8 cellular contexts compared by ENCODE assay signal in genomic region chr1:150575518-150576366, GRCh38. TPM values are rescaled to one million over a fixed set of nuclear protein-coding genes. Genes with fewer than 3 reads are reported as not detected.
DNase-seq lines count a peak whose midpoint lies in the region; ATAC-seq, FAIRE-seq and TF ChIP-seq lines count a peak whose summit lies in the region.

No MANE protein-coding gene starts in this region.

- H3K4me3 ChIP-seq in A673 (ENCODE audit: low read depth, low read length, poor library complexity, severe bottlenecking): peak overlapping the region; percentile 90
- H3K4me3 ChIP-seq in astrocyte of the spinal cord (ENCODE audit: low read depth, low read length): peak overlapping the region; percentile 83
- H3K4me3 ChIP-seq in mesendoderm (ENCODE audit: low read length): no peak overlapping the region

- H2BK5ac ChIP-seq in mesendoderm (ENCODE audit: low read length): no peak overlapping the region

- no peaks in the 10 kb centered on the region for H3K27me3 ChIP-seq in A673 (replicated peaks; ENCODE audit: insufficient read depth, low read depth, low read length, poor library complexity)
- H3K27me3 ChIP-seq in mesendoderm (ENCODE audit: insufficient read depth, low read length, poor library complexity): no peaks in the 10 kb centered on the region

- DNase-seq in A673 (ENCODE audit: low spot score) (no peak), HFFc6 (no peak), astrocyte of the spinal cord (ENCODE audit: low read depth, low spot score) (peak; percentile 36), mesendoderm (no peak), AG20443 (ENCODE audit: low spot score) (no peak), globus pallidus (ENCODE audit: low spot score) (no peak), GM19239 (ENCODE audit: insufficient read length, low spot score) (no peak)

- peak overlapping the region; percentile 42 for H3K4me2 ChIP-seq in mesendoderm (ENCODE audit: low read length)

- no peak overlapping the region for H3K23ac ChIP-seq in mesendoderm (ENCODE audit: low read length)

- CTCF ChIA-PET in A673 (lab: Charles Lee): no interaction called here

- H3K36me3 ChIP-seq in A673 (ENCODE audit: insufficient read depth, low read length, poor library complexity, severe bottlenecking): peaks cover 65% of the 10 kb centered on the region
- H3K36me3 ChIP-seq in mesendoderm (ENCODE audit: control insufficient read depth, insufficient read depth, low read length): peaks cover 13% of the 10 kb centered on the region

- H3K36me3 Mint-ChIP-seq in HFFc6 (ENCODE audit: low read depth): peaks cover 75% of the 10 kb centered on the region

- no peak for FAIRE-seq in GM19239 (lab: Jason Lieb, UNC)

- peaks cover 26% of the 10 kb centered on the region for H3K4me1 ChIP-seq in A673 (ENCODE audit: insufficient read depth, low read length, poor library complexity, severe bottlenecking)
- H3K4me1 ChIP-seq in mesendoderm (ENCODE audit: control insufficient read depth, low read depth, low read length): peaks cover 4% of the 10 kb centered on the region

- H4K5ac ChIP-seq in mesendoderm (ENCODE audit: low read length): no peak overlapping the region

- no peak for TF ChIP-seq CTCF in A673 (conservative IDR thresholded peaks at IDR 0.05; ENCODE audit: low read depth, low read length)
- TF ChIP-seq CTCF in HFFc6 (IDR thresholded peaks at IDR 0.05): no peak
- no peak for TF ChIP-seq CTCF in astrocyte of the spinal cord (IDR thresholded peaks at IDR 0.05; ENCODE audit: low read depth, low read length)

- no peak overlapping the region for H2BK15ac ChIP-seq in mesendoderm (replicated peaks; ENCODE audit: low read depth)

- ATAC-seq in GM21723 (IDR thresholded peaks at IDR 0.05; ENCODE audit: unreplicated experiment): no peak

- no TSS peak for BruUV-seq in A673 (replicated peaks; lab: Mats Ljungman, UMichigan)

- H4K8ac ChIP-seq in mesendoderm (ENCODE audit: low read depth, low read length): no peak overlapping the region

- H2BK120ac ChIP-seq in mesendoderm (ENCODE audit: low read depth, low read length): no peak overlapping the region

- peaks cover 6% of the 10 kb centered on the region for H3K79me1 ChIP-seq in mesendoderm (ENCODE audit: low read length)

- H3K27ac ChIP-seq in A673 (ENCODE audit: low read depth, low read length, poor library complexity, severe bottlenecking) (no peak overlapping the region), mesendoderm (ENCODE audit: low read depth, low read length) (no peak overlapping the region)

- H3K79me2 ChIP-seq in mesendoderm (ENCODE audit: control insufficient read depth, insufficient read depth, low read length): peaks cover 65% of the 10 kb centered on the region

- no peaks in the 10 kb centered on the region for H3K9me3 ChIP-seq in A673 (ENCODE audit: low read depth, low read length, poor library complexity, severe bottlenecking)

- WGBS in mesendoderm (ENCODE audit: extremely low coverage, insufficient coverage, low lambda C conversion rate): no CpG with 5 or more reads among the region's 1 CpG

- in situ Hi-C loops in astrocyte of the spinal cord (cut with HindIII; ENCODE audit: low sequenced_read_pairs): no loop called here

- POLR2A ChIA-PET in A673 (lab: Charles Lee; ENCODE audit: low non-redundant PET): interaction anchor here (0.6 kb wide), 1 partner anchor 918 kb away, joined by 3 read pairs; no protein-coding TSS in a partner anchor

- no peak overlapping the region for H3K4ac ChIP-seq in mesendoderm (ENCODE audit: low read depth, low read length)

- peak overlapping the region; percentile 41 for H3K9ac ChIP-seq in mesendoderm (ENCODE audit: low read length)

- H3K4me1 Mint-ChIP-seq in HFFc6 (ENCODE audit: low read depth): peaks cover 59% of the 10 kb centered on the region

- H3K4me3 Mint-ChIP-seq in HFFc6: peak overlapping the region; percentile 96

- no peak overlapping the region for H3K18ac ChIP-seq in mesendoderm (ENCODE audit: low read length)

- no peak overlapping the region for H2AK5ac ChIP-seq in mesendoderm (ENCODE audit: low read length)

- H3K56ac ChIP-seq in mesendoderm (ENCODE audit: low read length): peak overlapping the region; percentile 10

- intact Hi-C loops in A673 (cut with micrococcal nuclease; ENCODE audit: unreplicated experiment): no loop called here

- H3K27ac Mint-ChIP-seq in HFFc6: peak overlapping the region; percentile 96

- H3K27me3 Mint-ChIP-seq in HFFc6 (ENCODE audit: insufficient read depth): peaks cover 86% of the 10 kb centered on the region

- peaks cover 39% of the 10 kb centered on the region for H3K9me3 Mint-ChIP-seq in HFFc6

RNA-seq across cellular contexts. Expression of gene MCL1, which starts 3.7 kb away (rescaled TPM):
- total RNA-seq in A673 (2021): 123 and 163 TPM in 2 replicates
- total RNA-seq in HFFc6 (2021; fragmentation: NEBNext Ultra II Directional; extraction: Animal tissue kit (Norgen Biotek cat#: 25700)): 100 to 1,000 TPM; 155 to 170 (median 164) TPM
- 146 TPM for polyA plus RNA-seq in mesendoderm (2013, experiment 1 of 2)
- polyA plus RNA-seq in mesendoderm (2013, experiment 2 of 2): 147 TPM

RNA-seq across cellular contexts. Expression of gene ADAMTSL4, which starts 26.5 kb away (rescaled TPM):
- 0.31 TPM in 1 of 2 replicates, not detected in the other for total RNA-seq in A673 (2021)
- total RNA-seq in HFFc6 (2021; fragmentation: NEBNext Ultra II Directional; extraction: Animal tissue kit (Norgen Biotek cat#: 25700)): 10 to 100 TPM; 33.7 to 61.2 (median 38.2) TPM
- 1.8 TPM for polyA plus RNA-seq in mesendoderm (2013, experiment 1 of 2)
- 2.3 TPM for polyA plus RNA-seq in mesendoderm (2013, experiment 2 of 2)

RNA-seq across cellular contexts. Expression of gene ENSA, which starts 53.7 kb away (rescaled TPM):
- total RNA-seq in A673 (2021): 222 and 237 TPM in 2 replicates
- 100 to 1,000 TPM; 111 to 124 (median 119) TPM for total RNA-seq in HFFc6 (2021; fragmentation: NEBNext Ultra II Directional; extraction: Animal tissue kit (Norgen Biotek cat#: 25700))
- 201 TPM for polyA plus RNA-seq in mesendoderm (2013, experiment 1 of 2)
- polyA plus RNA-seq in mesendoderm (2013, experiment 2 of 2): 201 TPM

Comparison
In these comparisons a context has a peak if more than half of its experiments do, and no peak if none do; other contexts are left out.
1. RNA of gene ADAMTSL4, which starts 26.5 kb away (total RNA-seq): 33.7 to 61.2 TPM in HFFc6; 0.31 TPM in A673; every median in the first group is over 10 times any median in the second.